Comparison of ENCODE assay signal across 1 cellular context in the genomic region with DNA sequence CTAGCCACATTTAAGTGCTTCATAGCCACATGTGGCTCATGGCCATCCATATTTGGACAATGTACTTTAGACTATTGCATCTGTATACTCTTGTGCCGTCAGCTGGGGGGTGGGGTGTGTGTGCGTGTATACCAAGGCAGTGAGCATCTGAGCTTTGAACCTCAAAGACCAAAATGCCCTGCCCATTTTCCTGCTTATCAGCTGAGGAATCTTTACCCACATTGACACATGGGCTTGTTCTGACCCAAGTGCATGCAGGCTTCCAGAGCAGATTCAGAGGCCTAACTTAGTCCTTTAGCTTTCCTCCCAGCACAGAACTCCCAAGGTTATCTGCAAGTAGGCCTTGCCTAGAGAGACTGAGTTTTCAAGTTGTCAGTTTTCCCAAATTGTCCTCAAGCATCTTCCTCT.
TF ChIP-seq lines count a peak whose summit lies in the region.

No MANE protein-coding gene starts in this region.

TF ChIP-seq in HepG2, 621 proteins besides CTCF, POLR2A, EP300 and RAD21 (continued from another document and continues in another):
- TF ChIP-seq MNT (IDR thresholded peaks at IDR 0.05): peak; percentile 79
- no peak for TF ChIP-seq ZFP37 (CRISPR knock-in tag; IDR thresholded peaks at IDR 0.05; ENCODE audit: borderline replicate concordance)
- TF ChIP-seq KLF6 (CRISPR knock-in tag; IDR thresholded peaks at IDR 0.05): no peak
- no peak for TF ChIP-seq FOXM1 (CRISPR knock-in tag; IDR thresholded peaks at IDR 0.05)
- TF ChIP-seq, protein P1, sequence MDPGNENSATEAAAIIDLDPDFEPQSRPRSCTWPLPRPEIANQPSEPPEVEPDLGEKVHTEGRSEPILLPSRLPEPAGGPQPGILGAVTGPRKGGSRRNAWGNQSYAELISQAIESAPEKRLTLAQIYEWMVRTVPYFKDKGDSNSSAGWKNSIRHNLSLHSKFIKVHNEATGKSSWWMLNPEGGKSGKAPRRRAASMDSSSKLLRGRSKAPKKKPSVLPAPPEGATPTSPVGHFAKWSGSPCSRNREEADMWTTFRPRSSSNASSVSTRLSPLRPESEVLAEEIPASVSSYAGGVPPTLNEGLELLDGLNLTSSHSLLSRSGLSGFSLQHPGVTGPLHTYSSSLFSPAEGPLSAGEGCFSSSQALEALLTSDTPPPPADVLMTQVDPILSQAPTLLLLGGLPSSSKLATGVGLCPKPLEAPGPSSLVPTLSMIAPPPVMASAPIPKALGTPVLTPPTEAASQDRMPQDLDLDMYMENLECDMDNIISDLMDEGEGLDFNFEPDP (CRISPR knock-in tag; conservative IDR thresholded peaks at IDR 0.05): no peak
- 0 out of 2 replicates have a peak, but pooled peaks have one; percentile 40 for TF ChIP-seq ZNF124 (CRISPR knock-in tag; IDR thresholded peaks at IDR 0.05)
- no peak for TF ChIP-seq ZNF570 (CRISPR knock-in tag; IDR thresholded peaks at IDR 0.05; ENCODE audit: borderline replicate concordance)
- peak; percentile 56; the same call in 1 of the 2 replicates for TF ChIP-seq GFI1 (CRISPR knock-in tag; IDR thresholded peaks at IDR 0.05; ENCODE audit: borderline replicate concordance)
- no peak for TF ChIP-seq MAF1 (CRISPR knock-in tag; IDR thresholded peaks at IDR 0.05; ENCODE audit: borderline replicate concordance)
- no peak for TF ChIP-seq ZNF615 (CRISPR knock-in tag; IDR thresholded peaks at IDR 0.05; ENCODE audit: borderline replicate concordance)
- TF ChIP-seq ZNF260 (CRISPR knock-in tag; IDR thresholded peaks at IDR 0.05; ENCODE audit: borderline replicate concordance, low read depth): no peak
- TF ChIP-seq, protein P2, sequence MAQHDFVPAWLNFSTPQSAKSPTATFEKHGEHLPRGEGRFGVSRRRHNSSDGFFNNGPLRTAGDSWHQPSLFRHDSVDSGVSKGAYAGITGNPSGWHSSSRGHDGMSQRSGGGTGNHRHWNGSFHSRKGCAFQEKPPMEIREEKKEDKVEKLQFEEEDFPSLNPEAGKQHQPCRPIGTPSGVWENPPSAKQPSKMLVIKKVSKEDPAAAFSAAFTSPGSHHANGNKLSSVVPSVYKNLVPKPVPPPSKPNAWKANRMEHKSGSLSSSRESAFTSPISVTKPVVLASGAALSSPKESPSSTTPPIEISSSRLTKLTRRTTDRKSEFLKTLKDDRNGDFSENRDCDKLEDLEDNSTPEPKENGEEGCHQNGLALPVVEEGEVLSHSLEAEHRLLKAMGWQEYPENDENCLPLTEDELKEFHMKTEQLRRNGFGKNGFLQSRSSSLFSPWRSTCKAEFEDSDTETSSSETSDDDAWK (CRISPR knock-in tag; IDR thresholded peaks at IDR 0.05): no peak
- TF ChIP-seq SATB2 (CRISPR knock-in tag; IDR thresholded peaks at IDR 0.05): no peak
- TF ChIP-seq ZNF383 (CRISPR knock-in tag; IDR thresholded peaks at IDR 0.05; ENCODE audit: borderline replicate concordance): no peak
- no peak for TF ChIP-seq GLMP (CRISPR knock-in tag; IDR thresholded peaks at IDR 0.05; ENCODE audit: borderline replicate concordance)
- TF ChIP-seq ZBTB21 (CRISPR knock-in tag; IDR thresholded peaks at IDR 0.05): peak; percentile 41; the same call in 1 of the 2 replicates
- no peak for TF ChIP-seq ZNF20 (CRISPR knock-in tag; IDR thresholded peaks at IDR 0.05)
- TF ChIP-seq SALL1 (CRISPR knock-in tag; IDR thresholded peaks at IDR 0.05): peak; percentile 99
- peak; percentile 76; the same call in 1 of the 2 replicates for TF ChIP-seq MIER2 (CRISPR knock-in tag; IDR thresholded peaks at IDR 0.05)
- TF ChIP-seq ZNF24 (IDR thresholded peaks at IDR 0.05): no peak
- no peak for TF ChIP-seq NCOA1 (CRISPR knock-in tag; IDR thresholded peaks at IDR 0.05)
- TF ChIP-seq ZNF17 (CRISPR knock-in tag; IDR thresholded peaks at IDR 0.05): no peak
- no peak for TF ChIP-seq MAFF (IDR thresholded peaks at IDR 0.05; ENCODE audit: low read depth, low read length)
- TF ChIP-seq TAF1 (CRISPR knock-in tag; IDR thresholded peaks at IDR 0.05): peak; percentile 27; the same call in 1 of the 2 replicates
- no peak for TF ChIP-seq YY1 (IDR thresholded peaks at IDR 0.05; ENCODE audit: insufficient read depth, insufficient replicate concordance, low read depth, low read length)
- TF ChIP-seq HNF4A (CRISPR knock-in tag; IDR thresholded peaks at IDR 0.05): peak; percentile 99
- TF ChIP-seq, protein P3, sequence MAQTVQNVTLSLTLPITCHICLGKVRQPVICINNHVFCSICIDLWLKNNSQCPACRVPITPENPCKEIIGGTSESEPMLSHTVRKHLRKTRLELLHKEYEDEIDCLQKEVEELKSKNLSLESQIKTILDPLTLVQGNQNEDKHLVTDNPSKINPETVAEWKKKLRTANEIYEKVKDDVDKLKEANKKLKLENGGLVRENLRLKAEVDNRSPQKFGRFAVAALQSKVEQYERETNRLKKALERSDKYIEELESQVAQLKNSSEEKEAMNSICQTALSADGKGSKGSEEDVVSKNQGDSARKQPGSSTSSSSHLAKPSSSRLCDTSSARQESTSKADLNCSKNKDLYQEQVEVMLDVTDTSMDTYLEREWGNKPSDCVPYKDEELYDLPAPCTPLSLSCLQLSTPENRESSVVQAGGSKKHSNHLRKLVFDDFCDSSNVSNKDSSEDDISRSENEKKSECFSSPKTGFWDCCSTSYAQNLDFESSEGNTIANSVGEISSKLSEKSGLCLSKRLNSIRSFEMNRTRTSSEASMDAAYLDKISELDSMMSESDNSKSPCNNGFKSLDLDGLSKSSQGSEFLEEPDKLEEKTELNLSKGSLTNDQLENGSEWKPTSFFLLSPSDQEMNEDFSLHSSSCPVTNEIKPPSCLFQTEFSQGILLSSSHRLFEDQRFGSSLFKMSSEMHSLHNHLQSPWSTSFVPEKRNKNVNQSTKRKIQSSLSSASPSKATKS (CRISPR knock-in tag; IDR thresholded peaks at IDR 0.05): no peak
- no peak for TF ChIP-seq NR1H2 (CRISPR knock-in tag; IDR thresholded peaks at IDR 0.05; ENCODE audit: borderline replicate concordance, low read depth)
- no peak for TF ChIP-seq ZNF3 (CRISPR knock-in tag; IDR thresholded peaks at IDR 0.05)
- TF ChIP-seq HNRNPK (IDR thresholded peaks at IDR 0.05; ENCODE audit: low read depth, low read length, poor library complexity, severe bottlenecking): no peak
- no peak for TF ChIP-seq HOXA9 (CRISPR knock-in tag; IDR thresholded peaks at IDR 0.05; ENCODE audit: borderline replicate concordance)
- TF ChIP-seq ZNF296 (CRISPR knock-in tag; conservative IDR thresholded peaks at IDR 0.05): no peak
- no peak for TF ChIP-seq ZNF235 (CRISPR knock-in tag; IDR thresholded peaks at IDR 0.05; ENCODE audit: borderline replicate concordance)
- peak; percentile 79 for TF ChIP-seq ZKSCAN8 (CRISPR knock-in tag; IDR thresholded peaks at IDR 0.05; ENCODE audit: borderline replicate concordance)
- no peak for TF ChIP-seq SRSF4 (IDR thresholded peaks at IDR 0.05; ENCODE audit: low read depth, low read length, poor library complexity, severe bottlenecking)
- TF ChIP-seq BCL3 (CRISPR knock-in tag; IDR thresholded peaks at IDR 0.05): no peak
- no peak for TF ChIP-seq PHF20 (CRISPR knock-in tag; IDR thresholded peaks at IDR 0.05)
- peak; percentile 30; the same call in 1 of the 2 replicates for TF ChIP-seq ZSCAN25 (CRISPR knock-in tag; IDR thresholded peaks at IDR 0.05)
- TF ChIP-seq SYNCRIP (IDR thresholded peaks at IDR 0.05; ENCODE audit: insufficient read depth, low read depth, low read length): no peak
- no peak for TF ChIP-seq RARG (CRISPR knock-in tag; IDR thresholded peaks at IDR 0.05; ENCODE audit: low read depth)
- TF ChIP-seq, protein P4, sequence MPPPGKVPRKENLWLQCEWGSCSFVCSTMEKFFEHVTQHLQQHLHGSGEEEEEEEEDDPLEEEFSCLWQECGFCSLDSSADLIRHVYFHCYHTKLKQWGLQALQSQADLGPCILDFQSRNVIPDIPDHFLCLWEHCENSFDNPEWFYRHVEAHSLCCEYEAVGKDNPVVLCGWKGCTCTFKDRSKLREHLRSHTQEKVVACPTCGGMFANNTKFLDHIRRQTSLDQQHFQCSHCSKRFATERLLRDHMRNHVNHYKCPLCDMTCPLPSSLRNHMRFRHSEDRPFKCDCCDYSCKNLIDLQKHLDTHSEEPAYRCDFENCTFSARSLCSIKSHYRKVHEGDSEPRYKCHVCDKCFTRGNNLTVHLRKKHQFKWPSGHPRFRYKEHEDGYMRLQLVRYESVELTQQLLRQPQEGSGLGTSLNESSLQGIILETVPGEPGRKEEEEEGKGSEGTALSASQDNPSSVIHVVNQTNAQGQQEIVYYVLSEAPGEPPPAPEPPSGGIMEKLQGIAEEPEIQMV (CRISPR knock-in tag; IDR thresholded peaks at IDR 0.05; ENCODE audit: low read depth): peak; percentile 40; the same call in 1 of the 2 replicates
- peak; percentile 52; the same call in 1 of the 2 replicates for TF ChIP-seq DNMT3B (CRISPR knock-in tag; conservative IDR thresholded peaks at IDR 0.05)
- TF ChIP-seq, protein P5, sequence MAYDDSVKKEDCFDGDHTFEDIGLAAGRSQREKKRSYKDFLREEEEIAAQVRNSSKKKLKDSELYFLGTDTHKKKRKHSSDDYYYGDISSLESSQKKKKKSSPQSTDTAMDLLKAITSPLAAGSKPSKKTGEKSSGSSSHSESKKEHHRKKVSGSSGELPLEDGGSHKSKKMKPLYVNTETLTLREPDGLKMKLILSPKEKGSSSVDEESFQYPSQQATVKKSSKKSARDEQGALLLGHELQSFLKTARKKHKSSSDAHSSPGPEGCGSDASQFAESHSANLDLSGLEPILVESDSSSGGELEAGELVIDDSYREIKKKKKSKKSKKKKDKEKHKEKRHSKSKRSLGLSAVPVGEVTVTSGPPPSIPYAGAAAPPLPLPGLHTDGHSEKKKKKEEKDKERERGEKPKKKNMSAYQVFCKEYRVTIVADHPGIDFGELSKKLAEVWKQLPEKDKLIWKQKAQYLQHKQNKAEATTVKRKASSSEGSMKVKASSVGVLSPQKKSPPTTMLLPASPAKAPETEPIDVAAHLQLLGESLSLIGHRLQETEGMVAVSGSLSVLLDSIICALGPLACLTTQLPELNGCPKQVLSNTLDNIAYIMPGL (CRISPR knock-in tag; IDR thresholded peaks at IDR 0.05; ENCODE audit: borderline replicate concordance in 1 of 2, low read depth in 1 of 2): peak; percentile 43 to 56; a peak in 2 of 4 replicates
- no peak for TF ChIP-seq ETV6 (CRISPR knock-in tag; conservative IDR thresholded peaks at IDR 0.05)
- TF ChIP-seq, protein P6, sequence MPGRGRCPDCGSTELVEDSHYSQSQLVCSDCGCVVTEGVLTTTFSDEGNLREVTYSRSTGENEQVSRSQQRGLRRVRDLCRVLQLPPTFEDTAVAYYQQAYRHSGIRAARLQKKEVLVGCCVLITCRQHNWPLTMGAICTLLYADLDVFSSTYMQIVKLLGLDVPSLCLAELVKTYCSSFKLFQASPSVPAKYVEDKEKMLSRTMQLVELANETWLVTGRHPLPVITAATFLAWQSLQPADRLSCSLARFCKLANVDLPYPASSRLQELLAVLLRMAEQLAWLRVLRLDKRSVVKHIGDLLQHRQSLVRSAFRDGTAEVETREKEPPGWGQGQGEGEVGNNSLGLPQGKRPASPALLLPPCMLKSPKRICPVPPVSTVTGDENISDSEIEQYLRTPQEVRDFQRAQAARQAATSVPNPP (CRISPR knock-in tag; IDR thresholded peaks at IDR 0.05): no peak
- no peak for TF ChIP-seq TP53 (CRISPR knock-in tag; conservative IDR thresholded peaks at IDR 0.05)
- TF ChIP-seq RBAK (CRISPR knock-in tag; IDR thresholded peaks at IDR 0.05): 0 out of 2 replicates have a peak, but pooled peaks have one; percentile 20
- TF ChIP-seq ZNF276 (CRISPR knock-in tag; IDR thresholded peaks at IDR 0.05; ENCODE audit: low read depth): 0 out of 2 replicates have a peak, but pooled peaks have one; percentile 58
- no peak; the same call in 1 of the 2 replicates for TF ChIP-seq ZMAT3 (CRISPR knock-in tag; conservative IDR thresholded peaks at IDR 0.05)
- TF ChIP-seq ZNF562 (CRISPR knock-in tag; IDR thresholded peaks at IDR 0.05; ENCODE audit: borderline replicate concordance): no peak
- peak; percentile 92 for TF ChIP-seq MED1 (CRISPR knock-in tag; IDR thresholded peaks at IDR 0.05)
- no peak for TF ChIP-seq ZNF674 (CRISPR knock-in tag; IDR thresholded peaks at IDR 0.05; ENCODE audit: low read depth)
- TF ChIP-seq JUNB (CRISPR knock-in tag; IDR thresholded peaks at IDR 0.05; ENCODE audit: borderline replicate concordance): no peak
